In genomic region chr11:123069878-123070821, GRCh38 we compare ENCODE assay signal across 8 cellular contexts. TPM values are rescaled to one million over a fixed set of nuclear protein-coding genes. Genes with fewer than 3 reads are reported as not detected.
DNase-seq lines count a peak whose midpoint lies in the region; ATAC-seq, FAIRE-seq and TF ChIP-seq lines count a peak whose summit lies in the region.

No MANE protein-coding gene starts in this region.

- in situ Hi-C loops in GM12878 (cut with MboI), result loop anchor here (25.0 kb wide), 1 partner anchor 1608 kb away; the partner anchor contains the start of genes SORL1 and SORL1-AS1

- TF ChIP-seq EP300 in GM12878 (IDR thresholded peaks at IDR 0.05; ENCODE audit: borderline replicate concordance in 1 of 2, control insufficient read depth in 1 of 2, low read depth in 2 of 2, low read length in 2 of 2), result peak; percentile 50 to 78; a peak in 2 of 4 replicates

- WGBS in GM12878 (ENCODE audit: insufficient coverage, insufficient replicate concordance, low lambda C conversion rate, missing lambda C conversion rate), result 0% methylated on average over 5 of the region's 5 CpGs

- H3K27me3 ChIP-seq in Caco-2 (replicated peaks; ENCODE audit: control insufficient read depth, insufficient read depth, low read length), result no peaks in the 10 kb centered on the region
- H3K27me3 ChIP-seq in GM12878 (replicated peaks in 1 of 2; ENCODE audit: control insufficient read depth in 2 of 2, insufficient read depth in 2 of 2, low read length in 1 of 2), result no peaks in the 10 kb centered on the region

- peak overlapping the region; percentile 51 for H3K9ac ChIP-seq in GM12878 (ENCODE audit: control insufficient read depth, insufficient read depth, low read length)

- H3K4me1 ChIP-seq in Caco-2, result no peaks in the 10 kb centered on the region
- peaks cover 36% of the 10 kb centered on the region for H3K4me1 ChIP-seq in GM12878 (ENCODE audit: control insufficient read depth, insufficient read depth, low read length)

- peak overlapping the region; percentile 91 for H3K27ac ChIP-seq in GM12878 (ENCODE audit: control insufficient read depth, insufficient read depth)

- H3K4me3 Mint-ChIP-seq in Caco-2 (ENCODE audit: unreplicated experiment), result no peak overlapping the region
- H3K4me3 Mint-ChIP-seq in stimulated activated naive CD8-positive, alpha-beta T cell treated with anti-CD3 and anti-CD28 coated beads, Interleukin-15, Interleukin-2, amounts not matched to agents 100 ng/mL and 50 ng/mL, for 24 hours, result peak overlapping the region; percentile 86

- peak overlapping the region; percentile 92 for H3K4me2 ChIP-seq in GM12878 (ENCODE audit: control insufficient read depth, insufficient read depth)

- no peak for TF ChIP-seq POLR2A in GM12878 (IDR thresholded peaks at IDR 0.05; ENCODE audit: low read depth, low read length)

- RAD21 ChIA-PET in GM12878 (lab: Charles Lee; ENCODE audit: unreplicated experiment), result interaction anchor here (0.8 to 2.7 kb wide), 8 partner anchors 9 to 219 kb away, joined by 3 to 12 read pairs (median 4); no protein-coding TSS in a partner anchor

- BruUV-seq in Caco-2 (replicated peaks; lab: Mats Ljungman, UMichigan) (TSS peak; percentile 17), GM12878 (replicated peaks; lab: Mats Ljungman, UMichigan) (no TSS peak)

- peaks cover 6% of the 10 kb centered on the region for H3K36me3 Mint-ChIP-seq in Caco-2 (ENCODE audit: insufficient read depth, unreplicated experiment)
- H3K36me3 Mint-ChIP-seq in stimulated activated naive CD8-positive, alpha-beta T cell treated with anti-CD3 and anti-CD28 coated beads, Interleukin-15, Interleukin-2, amounts not matched to agents 100 ng/mL and 50 ng/mL, for 24 hours (ENCODE audit: low read depth), result no peaks in the 10 kb centered on the region

- TF ChIP-seq RAD21 in GM12878 (IDR thresholded peaks at IDR 0.05; ENCODE audit: insufficient read depth, low read depth, low read length), result no peak

- H3K9me3 Mint-ChIP-seq in Caco-2 (ENCODE audit: unreplicated experiment), result no peaks in the 10 kb centered on the region
- H3K9me3 Mint-ChIP-seq in stimulated activated naive CD8-positive, alpha-beta T cell treated with anti-CD3 and anti-CD28 coated beads, Interleukin-15, Interleukin-2, amounts not matched to agents 100 ng/mL and 50 ng/mL, for 24 hours, result no peaks in the 10 kb centered on the region

- H3K36me3 ChIP-seq in Caco-2 (ENCODE audit: control insufficient read depth, insufficient read depth, low read length) (no peaks in the 10 kb centered on the region; the same call in 1 of the 2 replicates), GM12878 (ENCODE audit: control insufficient read depth in 2 of 2, insufficient read depth in 2 of 2, low read length in 1 of 2) (no peaks in the 10 kb centered on the region)

- TF ChIP-seq CTCF in Caco-2 (IDR thresholded peaks at IDR 0.05; ENCODE audit: insufficient read depth in 1 of 2, low read depth in 1 of 2, low read length in 1 of 2, severe bottlenecking in 1 of 2, unreplicated experiment in 1 of 2) (no peak), GM12878 (IDR thresholded peaks at IDR 0.05 in 2 of 3, conservative IDR thresholded peaks at IDR 0.05 in 1 of 3; ENCODE audit: control insufficient read depth in 2 of 3, extremely low read depth in 1 of 3, insufficient read depth in 1 of 3, low read depth in 3 of 3, low read length in 3 of 3) (no peak)

- no peaks in the 10 kb centered on the region for H3K27me3 Mint-ChIP-seq in Caco-2 (ENCODE audit: insufficient read depth, unreplicated experiment)
- H3K27me3 Mint-ChIP-seq in stimulated activated naive CD8-positive, alpha-beta T cell treated with anti-CD3 and anti-CD28 coated beads, Interleukin-15, Interleukin-2, amounts not matched to agents 100 ng/mL and 50 ng/mL, for 24 hours, result no peaks in the 10 kb centered on the region

- POLR2A ChIA-PET in Caco-2 (lab: Charles Lee), result no interaction called here
- POLR2A ChIA-PET in GM12878 (lab: Charles Lee), result interaction anchor here (0.6 to 3.0 kb wide), 5 partner anchors 8 to 219 kb away, joined by 3 to 15 read pairs (median 4); partner anchors contain the start of gene HSPA8

- ATAC-seq in GM19438 (IDR thresholded peaks at IDR 0.05; ENCODE audit: low read depth, unreplicated experiment) (peak; percentile 75), HG03460 (IDR thresholded peaks at IDR 0.05; ENCODE audit: unreplicated experiment) (peak; percentile 58), GM12878 (peak; percentile 72), SK-N-SH treated with all-trans-retinoic acid at 6 μM for 48 hours (no peak)

- SMC1A ChIA-PET in GM12878 (lab: Charles Lee; ENCODE audit: uncharacterized antibody, unreplicated experiment), result interaction anchor here (0.6 to 3.9 kb wide), 14 partner anchors 10 to 312 kb away, joined by 3 to 25 read pairs (median 4); no protein-coding TSS in a partner anchor

- H3K4me3 ChIP-seq in Caco-2 (ENCODE audit: low read depth, low read length) (no peak overlapping the region), GM12878 (peak overlapping the region; percentile 57)

- CTCF ChIA-PET in Caco-2 (lab: Charles Lee) (no interaction called here), GM12878 (lab: Yijun Ruan, JAX) (interaction anchor here (1.0 to 5.9 kb wide), 7 partner anchors 11 to 408 kb away, joined by 3 to 41 read pairs (median 4); partner anchors contain the start of gene HSPA8)

- no peaks in the 10 kb centered on the region for H4K20me1 ChIP-seq in GM12878 (ENCODE audit: control insufficient read depth, insufficient read depth)

- peak; percentile 18 for FAIRE-seq in GM12878 (lab: Jason Lieb, UNC)

- DNase-seq in Caco-2, result no peak
- DNase-seq in GM12878 (ENCODE audit: low read depth, low spot score), result no peak
- no peak for DNase-seq in epidermal melanocyte (ENCODE audit: insufficient read length, low spot score)
- no peak for DNase-seq in NCI-H1092 treated with DMSO at 0.1 percent for 48 hours (lab: John Stamatoyannopoulos, UW)

- peaks cover 14% of the 10 kb centered on the region for H3K79me2 ChIP-seq in GM12878 (ENCODE audit: control insufficient read depth, insufficient read depth, low read length)

- H2AFZ ChIP-seq in GM12878 (ENCODE audit: control insufficient read depth, low read depth, low read length), result peak overlapping the region; percentile 9

- H3K27ac Mint-ChIP-seq in Caco-2 (ENCODE audit: unreplicated experiment), result no peak overlapping the region
- H3K27ac Mint-ChIP-seq in stimulated activated naive CD8-positive, alpha-beta T cell treated with anti-CD3 and anti-CD28 coated beads, Interleukin-15, Interleukin-2, amounts not matched to agents 100 ng/mL and 50 ng/mL, for 24 hours, result peak overlapping the region; percentile 87

- H3K9me3 ChIP-seq in Caco-2 (no peaks in the 10 kb centered on the region; the same call in 1 of the 2 replicates), GM12878 (replicated peaks; ENCODE audit: control insufficient read depth, insufficient read depth, low read length) (no peaks in the 10 kb centered on the region)

- H3K4me1 Mint-ChIP-seq in Caco-2 (ENCODE audit: low read depth, unreplicated experiment), result no peaks in the 10 kb centered on the region
- peaks cover 62% of the 10 kb centered on the region for H3K4me1 Mint-ChIP-seq in stimulated activated naive CD8-positive, alpha-beta T cell treated with anti-CD3 and anti-CD28 coated beads, Interleukin-15, Interleukin-2, amounts not matched to agents 100 ng/mL and 50 ng/mL, for 24 hours (ENCODE audit: low read depth)

- intact Hi-C loops in Caco-2 (cut with micrococcal nuclease; ENCODE audit: unreplicated experiment), result no loop called here
- intact Hi-C loops in GM12878 (cut with micrococcal nuclease; ENCODE audit: unreplicated experiment), result loop anchor here (10.0 kb wide), 1 partner anchor 335 kb away; no protein-coding TSS in a partner anchor

TF ChIP-seq in GM12878, 131 proteins besides CTCF, POLR2A, EP300 and RAD21 (continues in another document):
- no peak for TF ChIP-seq ZNF207 (IDR thresholded peaks at IDR 0.05; ENCODE audit: borderline replicate concordance)
- TF ChIP-seq MTA3 (IDR thresholded peaks at IDR 0.05; ENCODE audit: borderline replicate concordance, low read length), result 0 out of 2 replicates have a peak, but pooled peaks have one; percentile 38
- no peak for TF ChIP-seq SIX5 (IDR thresholded peaks at IDR 0.05; ENCODE audit: low read depth, low read length, severe bottlenecking)
- TF ChIP-seq RB1 (IDR thresholded peaks at IDR 0.05; ENCODE audit: borderline replicate concordance), result 0 out of 2 replicates have a peak, but pooled peaks have one; percentile 36
- TF ChIP-seq YBX1 (IDR thresholded peaks at IDR 0.05), result no peak
- no peak for TF ChIP-seq NR2C1 (IDR thresholded peaks at IDR 0.05)
- 0 out of 2 replicates have a peak, but pooled peaks have one; percentile 39 for TF ChIP-seq GABPA (IDR thresholded peaks at IDR 0.05; ENCODE audit: low read depth)

TF ChIP-seq in SK-N-SH treated with all-trans-retinoic acid at 6 μM for 48 hours, 23 proteins besides CTCF, POLR2A, EP300 and RAD21 (continues in another document):
- TF ChIP-seq ZNF8 (CRISPR knock-in tag; IDR thresholded peaks at IDR 0.05), result no peak

RNA-seq across cellular contexts. Expression of gene HSPA8, which starts 8.2 kb away (rescaled TPM):
- total RNA-seq in Caco-2 (2022) (1,923 and 2,051 TPM in 2 replicates), GM12878 (2014; rRNA removed) (2,142 and 2,298 TPM in 2 replicates), GM12878 (2014; rRNA removed; fragmentation: Illumina TruSeq; extraction: Trizol) (2,450 and 2,735 TPM in 2 replicates), GM12878 (2021) (1,578 and 1,698 TPM in 2 replicates)
- 799 and 807 TPM in 2 replicates for total RNA-seq in GM12878 (2013; cell fraction: nucleolus; rRNA removed)
- polyA plus RNA-seq in GM12878 (2011; ENCODE audit: low read depth), result 729 TPM
- polyA plus RNA-seq in GM12878 (2011; rRNA removed) (2,716 and 3,205 TPM in 2 replicates), GM12878 (2014; fragmentation: Illumina TruSeq; extraction: Trizol) (2,458 and 3,035 TPM in 2 replicates), GM12878 (2014; fragmentation: Nextera tagmentation; extraction: Ambion mirVana) (1,000 to 10,000 TPM; 1,190 to 1,772 TPM), GM12878 (2014; rRNA removed) (1,683 and 2,365 TPM in 2 replicates), GM12878 (2016; fragmentation: Nextera tagmentation; extraction: Ambion mirVana) (1,000 to 10,000 TPM; 1,900 to 1,949 TPM)
- 2,085 and 3,267 TPM in 2 replicates for polyA plus RNA-seq in GM12878 (2011; cell fraction: cytosol; rRNA removed)
- polyA plus RNA-seq in GM12878 (2011; cell fraction: nucleus; rRNA removed), result 2,060 and 2,197 TPM in 2 replicates
- 1,101 and 1,128 TPM in 2 replicates for polyA plus RNA-seq in GM12878 (2012)
- 3,706 and 4,126 TPM in 2 replicates for polyA minus RNA-seq in GM12878 (2011; rRNA and poly(A)+ RNA removed)
- polyA minus RNA-seq in GM12878 (2011; cell fraction: cytosol; rRNA and poly(A)+ RNA removed), result 616 and 823 TPM in 2 replicates
- 785 and 1,054 TPM in 2 replicates for polyA minus RNA-seq in GM12878 (2011; cell fraction: nucleus; rRNA and poly(A)+ RNA removed)
